Comparison of ENCODE assay signal across 8 cellular contexts in genomic region chr16:81095653-81095952, GRCh38. TPM values are rescaled to one million over a fixed set of nuclear protein-coding genes. Genes with fewer than 3 reads are reported as not detected.
DNase-seq lines count a peak whose midpoint lies in the region; ATAC-seq and TF ChIP-seq lines count a peak whose summit lies in the region.

No MANE protein-coding gene starts in this region.

- no peaks in the 10 kb centered on the region for H3K36me3 ChIP-seq in CD8-positive, alpha-beta memory T cell (ENCODE audit: insufficient read depth, low read length)
- H3K36me3 ChIP-seq in kidney epithelial cell (ENCODE audit: control insufficient read depth, insufficient read depth, low read length), result no peaks in the 10 kb centered on the region
- H3K36me3 ChIP-seq in thymus (ENCODE audit: control insufficient read depth, insufficient read depth), result no peaks in the 10 kb centered on the region

- peaks cover 9% of the 10 kb centered on the region for H3K4me1 ChIP-seq in CD8-positive, alpha-beta memory T cell (ENCODE audit: insufficient read depth, low read length)
- peaks cover 5% of the 10 kb centered on the region for H3K4me1 ChIP-seq in thymus (ENCODE audit: control insufficient read depth, insufficient read depth, low read length)

- peak overlapping the region; percentile 56 for H3K4me3 ChIP-seq in CD8-positive, alpha-beta memory T cell (ENCODE audit: low read length)
- H3K4me3 ChIP-seq in kidney epithelial cell (ENCODE audit: low read depth, low read length), result peak overlapping the region; percentile 83
- peak overlapping the region; percentile 76 for H3K4me3 ChIP-seq in thymus (ENCODE audit: low read length)

- H3K9me3 Mint-ChIP-seq in CD8-positive, alpha-beta memory T cell, result no peaks in the 10 kb centered on the region
- no peaks in the 10 kb centered on the region for H3K9me3 Mint-ChIP-seq in activated CD8-positive, alpha-beta T cell treated with anti-CD3 and anti-CD28 coated beads, Interleukin-2, amount 10 ng/mL, durations not matched to agents 7 days and 5 days (ENCODE audit: insufficient read depth)

- peaks cover 0 to 2% (median 2%) of the 10 kb centered on the region in 3 donors for H3K36me3 Mint-ChIP-seq in CD8-positive, alpha-beta memory T cell
- H3K36me3 Mint-ChIP-seq in activated CD8-positive, alpha-beta T cell treated with anti-CD3 and anti-CD28 coated beads, Interleukin-2, amount 10 ng/mL, durations not matched to agents 7 days and 5 days (ENCODE audit: low read depth), result no peaks in the 10 kb centered on the region

- peaks cover 5 to 17% (median 7%) of the 10 kb centered on the region in 3 donors for H3K4me1 Mint-ChIP-seq in CD8-positive, alpha-beta memory T cell
- peaks cover 13% of the 10 kb centered on the region for H3K4me1 Mint-ChIP-seq in activated CD8-positive, alpha-beta T cell treated with anti-CD3 and anti-CD28 coated beads, Interleukin-2, amount 10 ng/mL, durations not matched to agents 7 days and 5 days (ENCODE audit: low read depth)

- CTCF ChIA-PET in CD8-positive, alpha-beta memory T cell (lab: Charles Lee), result interaction anchor here (0.8 to 1.6 kb wide), 2 partner anchors 60 to 61 kb away, joined by 3 to 4 read pairs; partner anchors contain the start of gene ATMIN
- CTCF ChIA-PET in activated CD8-positive, alpha-beta T cell treated with anti-CD3 and anti-CD28 coated beads, Interleukin-2, amount 10 ng/mL, durations not matched to agents 7 days and 5 days (lab: Charles Lee), result interaction anchor here (0.7 kb wide), 1 partner anchor 19 kb away, joined by 4 read pairs; no protein-coding TSS in a partner anchor

- H3K4me3 Mint-ChIP-seq in CD8-positive, alpha-beta memory T cell, result peak overlapping the region; percentile 64 to 85 (median 72)
- H3K4me3 Mint-ChIP-seq in activated CD8-positive, alpha-beta T cell treated with anti-CD3 and anti-CD28 coated beads, Interleukin-2, amount 10 ng/mL, durations not matched to agents 7 days and 5 days, result peak overlapping the region; percentile 74

- POLR2A ChIA-PET in CD8-positive, alpha-beta memory T cell (lab: Charles Lee), result no interaction called here
- POLR2A ChIA-PET in activated CD8-positive, alpha-beta T cell treated with anti-CD3 and anti-CD28 coated beads, Interleukin-2, amount 10 ng/mL, durations not matched to agents 7 days and 5 days (lab: Charles Lee), result no interaction called here

- H3K27me3 ChIP-seq in CD8-positive, alpha-beta memory T cell (ENCODE audit: insufficient read depth, low read length, poor library complexity, severe bottlenecking), result no peaks in the 10 kb centered on the region
- H3K27me3 ChIP-seq in kidney epithelial cell (ENCODE audit: control insufficient read depth, insufficient read depth, low read length) (no peaks in the 10 kb centered on the region), thymus (ENCODE audit: control insufficient read depth, insufficient read depth) (no peaks in the 10 kb centered on the region)

- WGBS in thymus, result 1% methylated on average over 22 of the region's 22 CpGs

- DNase-seq in CD8-positive, alpha-beta memory T cell, result peak in 1 of 5 donors; percentile 1
- DNase-seq in activated CD8-positive, alpha-beta T cell treated with anti-CD3 and anti-CD28 coated beads, Interleukin-2, amount 10 ng/mL, durations not matched to agents 7 days and 5 days, result no peak
- DNase-seq in kidney epithelial cell (ENCODE audit: low read depth) (no peak), NCI-H1105 treated with DMSO at 0.1 percent for 48 hours (lab: John Stamatoyannopoulos, UW) (no peak), NCI-H510A treated with DMSO at 0.1 percent for 48 hours (lab: John Stamatoyannopoulos, UW) (no peak), NCI-H2227 (lab: John Stamatoyannopoulos, UW; ENCODE audit: unreplicated experiment) (no peak)

- peak; percentile 11 for ATAC-seq in HG02678 (IDR thresholded peaks at IDR 0.05; ENCODE audit: unreplicated experiment)
- no peak for ATAC-seq in activated CD8-positive, alpha-beta T cell treated with anti-CD3 and anti-CD28 coated beads, Interleukin-2, amount 10 ng/mL, durations not matched to agents 7 days and 5 days

- peak overlapping the region; percentile 57 for H3K27ac ChIP-seq in CD8-positive, alpha-beta memory T cell (ENCODE audit: low read depth, low read length)
- peak overlapping the region; percentile 78 for H3K27ac ChIP-seq in thymus (ENCODE audit: low read depth)

- no peaks in the 10 kb centered on the region for H3K27me3 Mint-ChIP-seq in CD8-positive, alpha-beta memory T cell
- no peaks in the 10 kb centered on the region for H3K27me3 Mint-ChIP-seq in activated CD8-positive, alpha-beta T cell treated with anti-CD3 and anti-CD28 coated beads, Interleukin-2, amount 10 ng/mL, durations not matched to agents 7 days and 5 days (ENCODE audit: low read depth)

- no peak for TF ChIP-seq CTCF in kidney epithelial cell (IDR thresholded peaks at IDR 0.05; ENCODE audit: insufficient read depth, low read length, poor library complexity, severe bottlenecking)

- peak overlapping the region in 2 of 8 donors; percentile 14 to 77 for H3K27ac Mint-ChIP-seq in CD8-positive, alpha-beta memory T cell
- H3K27ac Mint-ChIP-seq in activated CD8-positive, alpha-beta T cell treated with anti-CD3 and anti-CD28 coated beads, Interleukin-2, amount 10 ng/mL, durations not matched to agents 7 days and 5 days, result no peak overlapping the region

- H3K9me3 ChIP-seq in CD8-positive, alpha-beta memory T cell (ENCODE audit: low read length), result no peaks in the 10 kb centered on the region
- H3K9me3 ChIP-seq in thymus (ENCODE audit: control insufficient read depth), result no peaks in the 10 kb centered on the region

RNA-seq across cellular contexts. Expression of gene GCSH, which starts 0.6 kb away (rescaled TPM):
- 10 to 100 TPM; 23.4 to 26.0 TPM for total RNA-seq in CD8-positive, alpha-beta memory T cell
- polyA plus RNA-seq in CD8-positive, alpha-beta memory T cell, result 9.3 TPM
- total RNA-seq in activated CD8-positive, alpha-beta T cell treated with anti-CD3 and anti-CD28 coated beads, Interleukin-2, amount 10 ng/mL, durations not matched to agents 7 days and 5 days, result 10 to 100 TPM; 10.1 to 13.9 TPM
- total RNA-seq in kidney epithelial cell, result 27.6 and 34.0 TPM in 2 replicates
- polyA plus RNA-seq in thymus, result 39.3 TPM

RNA-seq across cellular contexts. Expression of gene C16orf46, which starts 18.6 kb away (rescaled TPM):
- total RNA-seq in CD8-positive, alpha-beta memory T cell, result under 1 TPM in 1 of 2 experiments, not detected in 1; 0.59 TPM
- polyA plus RNA-seq in CD8-positive, alpha-beta memory T cell, result 0.93 TPM
- under 1 TPM in 1 of 2 experiments, not detected in 1; 0.23 TPM for total RNA-seq in activated CD8-positive, alpha-beta T cell treated with anti-CD3 and anti-CD28 coated beads, Interleukin-2, amount 10 ng/mL, durations not matched to agents 7 days and 5 days
- total RNA-seq in kidney epithelial cell, result 2.1 and 3.1 TPM in 2 replicates
- polyA plus RNA-seq in thymus, result 1.4 TPM

RNA-seq across cellular contexts. Expression of gene ATMIN, which starts 60.0 kb away (rescaled TPM):
- total RNA-seq in CD8-positive, alpha-beta memory T cell, result 10 to 100 TPM; 30.5 to 31.3 TPM
- polyA plus RNA-seq in CD8-positive, alpha-beta memory T cell, result 39.2 TPM
- total RNA-seq in activated CD8-positive, alpha-beta T cell treated with anti-CD3 and anti-CD28 coated beads, Interleukin-2, amount 10 ng/mL, durations not matched to agents 7 days and 5 days, result 10 to 100 TPM; 23.3 to 27.0 TPM
- total RNA-seq in kidney epithelial cell, result 40.3 and 43.5 TPM in 2 replicates
- 19.3 TPM for polyA plus RNA-seq in thymus
